ENCODE assay signal across 17 cellular contexts in genomic region chr5:156020650-156021049, GRCh38.
DNase-seq lines count a peak whose midpoint lies in the region; ATAC-seq and TF ChIP-seq lines count a peak whose summit lies in the region.
"Had no signal": no experiment of that assay in that cellular context is flagged by ENCODE, and none has a peak within 500 bp of the region (broad histone marks: within the 10 kb centered on the region; RNA-seq: fewer than 3 reads in every experiment).

No MANE protein-coding gene starts in this region.

- no peak overlapping the region for H3K4me2 ChIP-seq in GM23248 (ENCODE audit: unreplicated experiment)
- H3K4me2 ChIP-seq: A549 had no signal

- ATAC-seq in left colon (peak; percentile 98), esophagus mucosa (no peak), HG03469 (IDR thresholded peaks at IDR 0.05; ENCODE audit: unreplicated experiment) (no peak)
- ATAC-seq: A549, HepG2 had no signal

- intact Hi-C loops in left colon (cut with DNase I, micrococcal nuclease) (no loop called here), testis (cut with DNase I; ENCODE audit: low total_unique reads) (no loop called here)

- H3K27me3 ChIP-seq in testis (no peaks in the 10 kb centered on the region), GM23248 (replicated peaks; ENCODE audit: insufficient read depth) (no peaks in the 10 kb centered on the region)

- H3K4me1 ChIP-seq in testis (no peaks in the 10 kb centered on the region), GM23248 (ENCODE audit: insufficient read depth) (no peaks in the 10 kb centered on the region)

- H3F3A ChIP-seq in GM23248 (ENCODE audit: insufficient read depth) = no peaks in the 10 kb centered on the region

- DNase-seq in epidermal melanocyte (ENCODE audit: insufficient read length, low spot score) = peak; percentile 24
- DNase-seq in left colon = peak in 1 of 2 donors; percentile 9
- peak; percentile 18 for DNase-seq in testis
- no peak for DNase-seq in GM23248
- DNase-seq: AML-193; CD4-positive, alpha-beta T cell; DMS153; DMS79; GF-D8; HCEC 1CT; KBM-7 had no signal

- no peak for TF ChIP-seq POLR2A in testis (IDR thresholded peaks at IDR 0.05)

- no peaks in the 10 kb centered on the region for H3K79me2 ChIP-seq in GM23248 (ENCODE audit: insufficient read depth)

- WGBS in testis, 2 donors = 54 to 61% methylated on average over 3 of the region's 3 CpGs
- 55 to 60% methylated on average over 3 of the region's 3 CpGs for WGBS in GM23248 (ENCODE audit: low coverage in 1 of 2, low lambda C conversion rate in 2 of 2, missing lambda C conversion rate in 2 of 2), 2 experiments

- H3K27ac ChIP-seq in VCaP (peak overlapping the region; percentile 29), testis (no peak overlapping the region), GM23248 (no peak overlapping the region)
- H3K27ac ChIP-seq: A549, C4-2B had no signal

- H3K9me2 ChIP-seq in GM23248 (ENCODE audit: insufficient read depth) = no peaks in the 10 kb centered on the region

- no peak overlapping the region for H3K4me3 ChIP-seq in testis
- H3K4me3 ChIP-seq in GM23248 = no peak overlapping the region
- H3K4me3 ChIP-seq: A549 had no signal

- in situ Hi-C loops in GM23248 (cut with MboI) = no loop called here

- H4K20me1 ChIP-seq in GM23248 (ENCODE audit: insufficient read depth) = no peaks in the 10 kb centered on the region

- H3K36me3 ChIP-seq in testis (ENCODE audit: low read depth, missing control alignments) (no peaks in the 10 kb centered on the region), GM23248 (ENCODE audit: low read depth) (no peaks in the 10 kb centered on the region)

- TF ChIP-seq CTCF in VCaP (conservative IDR thresholded peaks at IDR 0.05) (no peak), testis (IDR thresholded peaks at IDR 0.05) (no peak)

- H3K9me3 ChIP-seq in testis = no peaks in the 10 kb centered on the region
- no peaks in the 10 kb centered on the region for H3K9me3 ChIP-seq in GM23248 (ENCODE audit: low read depth)
- H3K9me3 ChIP-seq: A549 had no signal

- no peak overlapping the region for H3K9ac ChIP-seq in GM23248

- no peak overlapping the region for H2AFZ ChIP-seq in GM23248
